ENCODE assay signal across 22 cellular contexts in the genomic region with DNA sequence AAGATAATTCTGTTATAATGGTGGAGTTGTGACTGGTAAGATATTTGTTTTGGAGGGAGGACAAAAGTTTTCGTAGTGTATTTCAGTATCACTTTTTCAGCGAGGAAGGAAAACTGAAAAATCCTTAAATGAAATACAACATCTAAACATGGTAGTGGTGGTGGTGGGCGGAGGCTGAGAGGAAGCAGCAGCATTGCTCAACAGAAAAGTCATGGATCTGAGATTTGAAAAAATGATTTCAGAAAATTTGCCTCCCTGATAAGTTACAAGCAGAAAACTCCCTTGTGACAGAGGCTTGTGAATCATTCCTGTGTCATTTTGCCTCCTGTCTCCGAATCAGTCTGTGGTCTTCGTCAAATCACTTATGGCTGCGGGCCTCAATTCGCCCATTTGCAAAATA. TPM values are rescaled to one million over a fixed set of nuclear protein-coding genes. Genes with fewer than 3 reads are reported as not detected.
DNase-seq lines count a peak whose midpoint lies in the region; ATAC-seq, FAIRE-seq and TF ChIP-seq lines count a peak whose summit lies in the region.
"Had no signal": no experiment of that assay in that cellular context is flagged by ENCODE, and none has a peak within 500 bp of the region (broad histone marks: within the 10 kb centered on the region; RNA-seq: fewer than 3 reads in every experiment).

No MANE protein-coding gene starts in this region.

- H3K4me3 Mint-ChIP-seq in nephron progenitor cell: peak overlapping the region; percentile 24

- in situ Hi-C loops in GM23248 (cut with MboI): no loop called here
- in situ Hi-C loops in GM13976 (cut with MboI; ENCODE audit: low sequenced_read_pairs, unreplicated experiment): no loop called here

- H3K4me3 ChIP-seq in GM23248: no peak overlapping the region

- no peak overlapping the region for H3K27ac Mint-ChIP-seq in nephron progenitor cell
- H3K27ac Mint-ChIP-seq: activated naive CD4-positive, alpha-beta T cell treated with anti-CD3 and anti-CD28 coated beads for 36 hours; memory B cell had no signal

- H4K20me1 ChIP-seq in GM23248 (ENCODE audit: insufficient read depth): peaks cover 10% of the 10 kb centered on the region; the same call in 1 of the 2 replicates

- H3F3A ChIP-seq in GM23248 (ENCODE audit: insufficient read depth): peaks cover 6% of the 10 kb centered on the region

- peak overlapping the region; percentile 76 for H2AFZ ChIP-seq in GM23248

- peaks cover 34% of the 10 kb centered on the region for H3K27me3 Mint-ChIP-seq in nephron progenitor cell (ENCODE audit: low read depth, poor library complexity)

- peak; percentile 10 for DNase-seq in Ammon's horn (ENCODE audit: low spot score)
- peak; percentile 16 for DNase-seq in GM23248
- no peak for DNase-seq in nephron progenitor cell
- DNase-seq in GM13976 (ENCODE audit: low spot score): no peak
- no peak for DNase-seq in frontal cortex (ENCODE audit: low spot score in 2 of 2)
- no peak for DNase-seq in midbrain (lab: John Stamatoyannopoulos, UW)
- DNase-seq: activated CD4-positive, alpha-beta T cell treated with anti-CD3 and anti-CD28 coated beads, Interleukin-2, amount 10 ng/mL, durations not matched to agents 7 days and 5 days; activated naive CD4-positive, alpha-beta T cell treated with anti-CD3 and anti-CD28 coated beads for 36 hours; HCEC 1CT; KBM-7; kidney glomerular epithelial cell; NCI-H748 treated with DMSO at 0.1 percent for 48 hours; stimulated activated naive CD8-positive, alpha-beta T cell treated with anti-CD3 and anti-CD28 coated beads, Interleukin-15, Interleukin-2, amounts not matched to agents 100 U/mL and 50 U/mL, for 24 hours had no signal

- peaks cover 24% of the 10 kb centered on the region for H3K4me1 ChIP-seq in GM23248 (ENCODE audit: insufficient read depth)

- FAIRE-seq in frontal cortex (lab: Jason Lieb, UNC): no peak
- FAIRE-seq: endometrium, RCC 7860 had no signal

- H3K27ac ChIP-seq in GM23248 (no peak overlapping the region), VCaP (peak overlapping the region; percentile 85; the same call in 1 of the 2 replicates)
- H3K27ac ChIP-seq: SK-N-MC had no signal

- H3K79me2 ChIP-seq in GM23248 (ENCODE audit: insufficient read depth): peaks cover 41% of the 10 kb centered on the region

- no peaks in the 10 kb centered on the region for H3K27me3 ChIP-seq in GM23248 (replicated peaks; ENCODE audit: insufficient read depth)
- H3K27me3 ChIP-seq: neutrophil, right atrium auricular region, tibial nerve had no signal

- H3K4me1 Mint-ChIP-seq in nephron progenitor cell: peaks cover 32% of the 10 kb centered on the region

- no peak overlapping the region for H3K9ac ChIP-seq in GM23248

- no peak overlapping the region for H3K4me2 ChIP-seq in GM23248 (ENCODE audit: unreplicated experiment)

- H3K36me3 ChIP-seq in GM23248 (ENCODE audit: low read depth): no peaks in the 10 kb centered on the region
- H3K36me3 ChIP-seq: right atrium auricular region had no signal

- H3K9me2 ChIP-seq in GM23248 (ENCODE audit: insufficient read depth): no peaks in the 10 kb centered on the region

- 76 to 78% methylated on average over 7 of the region's 7 CpGs for WGBS in GM23248 (ENCODE audit: low coverage in 1 of 2, low lambda C conversion rate in 2 of 2, missing lambda C conversion rate in 2 of 2), 2 experiments

- ATAC-seq in GM18858 (IDR thresholded peaks at IDR 0.05; ENCODE audit: unreplicated experiment): no peak

- no peaks in the 10 kb centered on the region for H3K9me3 Mint-ChIP-seq in nephron progenitor cell
- H3K9me3 Mint-ChIP-seq: activated CD4-positive, alpha-beta T cell treated with anti-CD3 and anti-CD28 coated beads, Interleukin-2, amount 10 ng/mL, durations not matched to agents 7 days and 5 days; activated naive CD4-positive, alpha-beta T cell treated with anti-CD3 and anti-CD28 coated beads for 36 hours; memory B cell had no signal

- H3K9me3 ChIP-seq in GM23248 (ENCODE audit: low read depth): no peaks in the 10 kb centered on the region
- H3K9me3 ChIP-seq: neutrophil, right atrium auricular region, tibial nerve had no signal

- no peak for TF ChIP-seq CTCF in VCaP (conservative IDR thresholded peaks at IDR 0.05)
- no peak for TF ChIP-seq CTCF in nephron progenitor cell (IDR thresholded peaks at IDR 0.05)
- no peak for TF ChIP-seq CTCF in GM13976 (IDR thresholded peaks at IDR 0.05; ENCODE audit: borderline replicate concordance, control extremely low read depth, extremely low read depth, insufficient read depth, missing control alignments)

- H3K36me3 Mint-ChIP-seq in nephron progenitor cell (ENCODE audit: low read depth): peaks cover 9% of the 10 kb centered on the region

RNA-seq across cellular contexts. Expression of gene CRBN, which starts 0.9 kb away (rescaled TPM):
- 48.8 and 69.6 TPM in 2 replicates for total RNA-seq in GM23248 (2014; rRNA removed; shearing (Covaris generic))
- polyA plus RNA-seq in GM23248 (2016; fragmentation: Nextera tagmentation; extraction: Ambion mirVana): 41.1 and 45.7 TPM in 2 replicates
- total RNA-seq in frontal cortex: 194 TPM

RNA-seq across cellular contexts. Expression of gene TRNT1, which starts 53.7 kb away (rescaled TPM):
- total RNA-seq in GM23248 (2014; rRNA removed; shearing (Covaris generic)): 14.2 and 16.6 TPM in 2 replicates
- 31.1 and 31.4 TPM in 2 replicates for polyA plus RNA-seq in GM23248 (2016; fragmentation: Nextera tagmentation; extraction: Ambion mirVana)
- 70.5 TPM for total RNA-seq in frontal cortex

Comparison
In these comparisons a context has a peak if more than half of its experiments do, and no peak if none do; other contexts are left out.
1. DNase-seq: peak in Ammon's horn (single experiment) and GM23248 (single experiment); none in nephron progenitor cell (single experiment), GM13976 (single experiment), frontal cortex (0 of 2) and midbrain (single experiment).